10 cellular contexts compared by ENCODE assay signal in the genomic region with DNA sequence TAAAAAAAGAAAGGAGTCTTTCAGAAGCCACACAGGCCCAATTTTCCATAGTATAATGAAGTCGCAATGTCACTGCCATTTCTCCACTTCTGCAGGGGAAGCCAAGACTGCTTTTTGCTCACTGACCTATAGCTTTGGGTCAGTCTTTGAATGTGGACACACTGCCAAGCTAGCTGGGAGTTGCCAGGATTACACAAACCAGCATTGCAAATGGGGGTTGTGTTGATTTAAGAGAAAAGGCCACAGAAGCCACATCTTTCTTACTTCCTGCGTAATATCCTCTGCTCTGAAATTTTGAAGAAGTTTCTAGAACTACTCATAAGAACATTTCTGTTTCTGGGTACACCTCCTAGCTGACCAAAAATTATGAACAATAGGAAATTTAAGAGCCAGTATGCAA. TPM values are rescaled to one million over a fixed set of nuclear protein-coding genes. Genes with fewer than 3 reads are reported as not detected.
DNase-seq lines count a peak whose midpoint lies in the region; ATAC-seq and TF ChIP-seq lines count a peak whose summit lies in the region.
"Had no signal": no experiment of that assay in that cellular context is flagged by ENCODE, and none has a peak within 500 bp of the region (broad histone marks: within the 10 kb centered on the region; RNA-seq: fewer than 3 reads in every experiment).

No MANE protein-coding gene starts in this region.

- no peaks in the 10 kb centered on the region for H3K27me3 Mint-ChIP-seq in stimulated activated memory B cell treated with anti-CD40 and anti-IgM and Interleukin-4, amounts not matched to agents 10 μg/mL and 1 μg/mL and 100 μg/mL, for 72 hours

- peaks cover 40% of the 10 kb centered on the region for H3K36me3 Mint-ChIP-seq in stimulated activated memory B cell treated with anti-CD40 and anti-IgM and Interleukin-4, amounts not matched to agents 10 μg/mL and 1 μg/mL and 100 μg/mL, for 72 hours

- H3K9me3 ChIP-seq in RWPE2 (ENCODE audit: severe bottlenecking): no peaks in the 10 kb centered on the region
- no peaks in the 10 kb centered on the region for H3K9me3 ChIP-seq in BE2C

- no peak overlapping the region for H3K4me3 Mint-ChIP-seq in stimulated activated memory B cell treated with anti-CD40 and anti-IgM and Interleukin-4, amounts not matched to agents 10 μg/mL and 1 μg/mL and 100 μg/mL, for 72 hours

- ATAC-seq in RWPE2 (ENCODE audit: low read depth): peak; percentile 49; the same call in 2 of the 3 replicates
- peak; percentile 85 for ATAC-seq in stimulated activated memory B cell treated with anti-CD40 and anti-IgM and Interleukin-4, amounts not matched to agents 10 μg/mL and 1 μg/mL and 100 μg/mL, for 72 hours

- H3K4me1 Mint-ChIP-seq in stimulated activated memory B cell treated with anti-CD40 and anti-IgM and Interleukin-4, amounts not matched to agents 10 μg/mL and 1 μg/mL and 100 μg/mL, for 72 hours: peaks cover 22% of the 10 kb centered on the region

- H3K4me3 ChIP-seq in RWPE2 (ENCODE audit: severe bottlenecking) (no peak overlapping the region), fibroblast of villous mesenchyme (ENCODE audit: low read depth, low read length) (no peak overlapping the region), BE2C (ENCODE audit: low read depth, low read length) (no peak overlapping the region)

- TF ChIP-seq CTCF in RWPE2 (IDR thresholded peaks at IDR 0.05; ENCODE audit: poor library complexity, severe bottlenecking): no peak
- no peak for TF ChIP-seq CTCF in fibroblast of villous mesenchyme (IDR thresholded peaks at IDR 0.05; ENCODE audit: insufficient read depth, low read depth, low read length)
- TF ChIP-seq CTCF in BE2C (IDR thresholded peaks at IDR 0.05; ENCODE audit: low read depth, low read length): no peak

- H3K36me3 ChIP-seq in RWPE2 (ENCODE audit: low read depth) (no peaks in the 10 kb centered on the region), BE2C (no peaks in the 10 kb centered on the region)

- peaks cover 16% of the 10 kb centered on the region for H3K4me1 ChIP-seq in RWPE2 (ENCODE audit: insufficient read depth, poor library complexity, severe bottlenecking)
- no peaks in the 10 kb centered on the region for H3K4me1 ChIP-seq in BE2C

- peak; percentile 43 for DNase-seq in NK-92 treated with Interleukin-12 subunit alpha and Interleukin-12 subunit beta, amount 100 ng/mL, for 24 hours (lab: John Stamatoyannopoulos, UW)
- DNase-seq in NK-92 (lab: John Stamatoyannopoulos, UW; ENCODE audit: unreplicated experiment) (no peak), RWPE2 (ENCODE audit: low spot score) (no peak), fibroblast of villous mesenchyme (ENCODE audit: low read depth) (peak; percentile 40), LoVo (ENCODE audit: low spot score) (no peak), BE2C (no peak), DMS53 treated with DMSO at 0.1 percent for 48 hours (lab: John Stamatoyannopoulos, UW; ENCODE audit: unreplicated experiment) (no peak)
- DNase-seq: NCI-H1930 had no signal

- H3K27ac ChIP-seq in RWPE2 (ENCODE audit: poor library complexity, severe bottlenecking): peak overlapping the region; percentile 22
- H3K27ac ChIP-seq: 22Rv1 had no signal

- H3K27me3 ChIP-seq in RWPE2 (ENCODE audit: insufficient read depth, poor library complexity, severe bottlenecking): no peaks in the 10 kb centered on the region
- H3K27me3 ChIP-seq in BE2C: no peaks in the 10 kb centered on the region

- H3K9me3 Mint-ChIP-seq in stimulated activated memory B cell treated with anti-CD40 and anti-IgM and Interleukin-4, amounts not matched to agents 10 μg/mL and 1 μg/mL and 100 μg/mL, for 72 hours: peaks cover 3% of the 10 kb centered on the region

- peak overlapping the region; percentile 69 for H3K27ac Mint-ChIP-seq in stimulated activated memory B cell treated with anti-CD40 and anti-IgM and Interleukin-4, amounts not matched to agents 10 μg/mL and 1 μg/mL and 100 μg/mL, for 72 hours

RNA-seq across cellular contexts. Expression of a gene that starts 45.8 kb away (rescaled TPM):
- total RNA-seq in fibroblast of villous mesenchyme: 0.86 TPM in 1 of 2 replicates, not detected in the other
- 6.1 TPM for polyA plus RNA-seq in BE2C (2012; ENCODE audit: insufficient read depth, insufficient read length, low read depth)

Comparison
In these comparisons a context has a peak if more than half of its experiments do, and no peak if none do; other contexts are left out.
1. DNase-seq: peak in NK-92 treated with Interleukin-12 subunit alpha and Interleukin-12 subunit beta, amount 100 ng/mL, for 24 hours (single experiment) and fibroblast of villous mesenchyme (single experiment); none in NK-92 (single experiment), RWPE2 (single experiment), LoVo (single experiment), BE2C (single experiment) and DMS53 treated with DMSO at 0.1 percent for 48 hours (single experiment).